Comparison of ENCODE assay signal across 8 cellular contexts in the genomic region with DNA sequence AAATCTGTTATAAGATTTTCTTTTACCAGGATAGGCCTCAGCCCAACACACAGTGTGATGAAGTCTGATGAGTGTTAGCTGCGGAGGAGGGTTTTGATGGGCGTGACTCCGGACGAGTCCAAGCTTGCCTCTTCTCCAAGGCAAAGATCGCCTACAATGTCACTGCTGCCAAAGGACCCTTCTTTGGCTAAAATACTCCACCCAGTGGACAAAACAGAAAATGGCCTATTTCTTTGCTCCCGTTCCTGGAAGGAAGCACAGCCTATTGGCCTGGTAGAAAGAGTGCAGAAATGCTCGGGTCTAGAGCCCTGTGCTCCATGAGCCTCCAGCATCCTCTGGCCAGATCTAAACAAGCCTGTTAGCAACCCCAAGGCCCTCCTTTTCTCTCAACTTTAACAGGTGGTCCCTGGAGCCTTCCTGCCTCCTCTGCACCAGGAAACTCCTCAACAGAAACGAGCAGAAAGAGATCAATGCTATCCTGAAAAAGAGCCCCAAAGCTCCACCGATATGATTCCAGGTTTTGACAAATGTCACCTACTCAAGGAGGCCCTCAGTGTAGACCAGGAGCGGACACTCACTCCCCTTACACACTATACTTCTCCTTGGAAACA. TPM values are rescaled to one million over a fixed set of nuclear protein-coding genes. Genes with fewer than 3 reads are reported as not detected.
DNase-seq lines count a peak whose midpoint lies in the region; ATAC-seq and TF ChIP-seq lines count a peak whose summit lies in the region.

No MANE protein-coding gene starts in this region.

- H3K27ac ChIP-seq in right atrium auricular region: peak overlapping the region; percentile 68 to 70

- no peaks in the 10 kb centered on the region for H3K27me3 ChIP-seq in right atrium auricular region

- peak; percentile 58 to 83 for TF ChIP-seq CTCF in right atrium auricular region (IDR thresholded peaks at IDR 0.05)

- ATAC-seq in GM21381 (IDR thresholded peaks at IDR 0.05; ENCODE audit: unreplicated experiment): peak; percentile 83

- H3K36me3 ChIP-seq in right atrium auricular region: no peaks in the 10 kb centered on the region

- H3K4me1 ChIP-seq in right atrium auricular region: peaks cover 0 to 9% of the 10 kb centered on the region in 2 donors

- H3K9me3 ChIP-seq in right atrium auricular region: no peaks in the 10 kb centered on the region

- DNase-seq in ELF-1 (ENCODE audit: low read depth, low spot score): peak; percentile 94
- peak; percentile 66 for DNase-seq in HS-27A (ENCODE audit: low read depth)
- peak; percentile 70 for DNase-seq in NCI-H524 treated with DMSO at 0.1 percent for 48 hours (lab: John Stamatoyannopoulos, UW)
- peak in 44 of 58 donors; percentile 2 to 77 (median 19) for DNase-seq in anterior cingulate cortex (lab: John Stamatoyannopoulos, UW)
- peak; percentile 77 for DNase-seq in right atrium auricular region (ENCODE audit: low spot score)
- peak; percentile 75 for DNase-seq in renal cortical epithelial cell (ENCODE audit: low read depth)
- no peak for DNase-seq in stimulated activated CD4-positive, alpha-beta T cell treated with anti-CD3 and anti-CD28 coated beads, Interleukin-4, amount 100 ng/mL, for 4 hours

- peak overlapping the region in 1 of 2 donors; percentile 13 for H3K4me3 ChIP-seq in right atrium auricular region

RNA-seq across cellular contexts. Expression of a gene that starts 3.4 kb away (rescaled TPM):
- total RNA-seq in right atrium auricular region (1,000 to 10,000 TPM in 1 of 2 donors, 100 to 1,000 TPM in 1; 673 to 1,066 TPM), renal cortical epithelial cell (not detected in 2 replicates)

Comparison
In these comparisons a context has a peak if more than half of its experiments do, and no peak if none do; other contexts are left out.
1. DNase-seq: peak in ELF-1 (single experiment), HS-27A (single experiment), NCI-H524 treated with DMSO at 0.1 percent for 48 hours (single experiment), anterior cingulate cortex (44 of 58), right atrium auricular region (single experiment) and renal cortical epithelial cell (single experiment); none in stimulated activated CD4-positive, alpha-beta T cell treated with anti-CD3 and anti-CD28 coated beads, Interleukin-4, amount 100 ng/mL, for 4 hours (0 of 2).
2. RNA of a gene that starts 3.4 kb away (total RNA-seq): 673 to 1,066 TPM in right atrium auricular region; not detected in renal cortical epithelial cell; every median in the first group is over 100 times any median in the second.